1 cellular context compared by ENCODE assay signal in genomic region chr13:41056996-41057711, GRCh38.
TF ChIP-seq lines count a peak whose summit lies in the region.

No MANE protein-coding gene starts in this region.

TF ChIP-seq in HepG2, 621 proteins besides CTCF, POLR2A, EP300 and RAD21 (continued from another document and continues in another):
- no peak for TF ChIP-seq ZSCAN9 (CRISPR knock-in tag; IDR thresholded peaks at IDR 0.05; ENCODE audit: borderline replicate concordance)
- TF ChIP-seq NR2F6 (IDR thresholded peaks at IDR 0.05), result peak; percentile 29; the same call in 1 of the 2 replicates
- TF ChIP-seq NR2F6 (CRISPR knock-in tag; IDR thresholded peaks at IDR 0.05), result no peak
- TF ChIP-seq TCF7 (IDR thresholded peaks at IDR 0.05; ENCODE audit: low read depth), result peak; percentile 82
- TF ChIP-seq MIER3 (CRISPR knock-in tag; IDR thresholded peaks at IDR 0.05; ENCODE audit: borderline replicate concordance), result no peak
- no peak for TF ChIP-seq REXO4 (CRISPR knock-in tag; IDR thresholded peaks at IDR 0.05; ENCODE audit: borderline replicate concordance)
- TF ChIP-seq XRCC5 (optimal IDR thresholded peaks at IDR 0.05; ENCODE audit: low read length), result no peak
- TF ChIP-seq ZNF660 (CRISPR knock-in tag; IDR thresholded peaks at IDR 0.05; ENCODE audit: borderline replicate concordance, low read depth), result no peak
- no peak for TF ChIP-seq ZSCAN30 (CRISPR knock-in tag; IDR thresholded peaks at IDR 0.05)
- peak; percentile 68 for TF ChIP-seq RARA (CRISPR knock-in tag; IDR thresholded peaks at IDR 0.05)
- no peak for TF ChIP-seq ZFP90 (CRISPR knock-in tag; IDR thresholded peaks at IDR 0.05; ENCODE audit: borderline replicate concordance)
- TF ChIP-seq SAP130 (CRISPR knock-in tag; IDR thresholded peaks at IDR 0.05; ENCODE audit: low read depth), result peak; percentile 35; the same call in 1 of the 2 replicates
- TF ChIP-seq SNAI1 (CRISPR knock-in tag; IDR thresholded peaks at IDR 0.05; ENCODE audit: borderline replicate concordance), result no peak
- TF ChIP-seq PITX1 (CRISPR knock-in tag; IDR thresholded peaks at IDR 0.05), result no peak
- no peak for TF ChIP-seq SMARCE1 (IDR thresholded peaks at IDR 0.05; ENCODE audit: borderline replicate concordance)
- TF ChIP-seq ZNF766 (CRISPR knock-in tag; IDR thresholded peaks at IDR 0.05; ENCODE audit: borderline replicate concordance), result no peak
- TF ChIP-seq, protein P1, sequence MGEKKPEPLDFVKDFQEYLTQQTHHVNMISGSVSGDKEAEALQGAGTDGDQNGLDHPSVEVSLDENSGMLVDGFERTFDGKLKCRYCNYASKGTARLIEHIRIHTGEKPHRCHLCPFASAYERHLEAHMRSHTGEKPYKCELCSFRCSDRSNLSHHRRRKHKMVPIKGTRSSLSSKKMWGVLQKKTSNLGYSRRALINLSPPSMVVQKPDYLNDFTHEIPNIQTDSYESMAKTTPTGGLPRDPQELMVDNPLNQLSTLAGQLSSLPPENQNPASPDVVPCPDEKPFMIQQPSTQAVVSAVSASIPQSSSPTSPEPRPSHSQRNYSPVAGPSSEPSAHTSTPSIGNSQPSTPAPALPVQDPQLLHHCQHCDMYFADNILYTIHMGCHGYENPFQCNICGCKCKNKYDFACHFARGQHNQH (CRISPR knock-in tag; IDR thresholded peaks at IDR 0.05), result no peak
- TF ChIP-seq ATF4 (CRISPR knock-in tag; IDR thresholded peaks at IDR 0.05), result no peak
- no peak for TF ChIP-seq CREB1 (IDR thresholded peaks at IDR 0.05)
- TF ChIP-seq CREB1 (CRISPR knock-in tag; IDR thresholded peaks at IDR 0.05), result no peak
- TF ChIP-seq ATAD3A (CRISPR knock-in tag; IDR thresholded peaks at IDR 0.05), result no peak
- TF ChIP-seq FOSL2 (CRISPR knock-in tag; IDR thresholded peaks at IDR 0.05), result 0 out of 2 replicates have a peak, but pooled peaks have one; percentile 19
- TF ChIP-seq FOXO1 (CRISPR knock-in tag; IDR thresholded peaks at IDR 0.05), result no peak
- TF ChIP-seq MAX (IDR thresholded peaks at IDR 0.05), result peak; percentile 33; the same call in 1 of the 2 replicates
- TF ChIP-seq GZF1 (CRISPR knock-in tag; IDR thresholded peaks at IDR 0.05), result no peak
- TF ChIP-seq NFYC (CRISPR knock-in tag; IDR thresholded peaks at IDR 0.05), result no peak
- TF ChIP-seq CCAR2 (optimal IDR thresholded peaks at IDR 0.05; ENCODE audit: low read depth, low read length), result no peak
- TF ChIP-seq MTF1 (CRISPR knock-in tag; IDR thresholded peaks at IDR 0.05), result no peak
- no peak for TF ChIP-seq ZNF232 (CRISPR knock-in tag; IDR thresholded peaks at IDR 0.05; ENCODE audit: borderline replicate concordance)
- TF ChIP-seq, protein P2, sequence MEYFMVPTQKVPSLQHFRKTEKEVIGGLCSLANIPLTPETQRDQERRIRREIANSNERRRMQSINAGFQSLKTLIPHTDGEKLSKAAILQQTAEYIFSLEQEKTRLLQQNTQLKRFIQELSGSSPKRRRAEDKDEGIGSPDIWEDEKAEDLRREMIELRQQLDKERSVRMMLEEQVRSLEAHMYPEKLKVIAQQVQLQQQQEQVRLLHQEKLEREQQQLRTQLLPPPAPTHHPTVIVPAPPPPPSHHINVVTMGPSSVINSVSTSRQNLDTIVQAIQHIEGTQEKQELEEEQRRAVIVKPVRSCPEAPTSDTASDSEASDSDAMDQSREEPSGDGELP (IDR thresholded peaks at IDR 0.05; ENCODE audit: borderline replicate concordance, low read depth), result peak; percentile 26; the same call in 1 of the 2 replicates
- TF ChIP-seq CREM (IDR thresholded peaks at IDR 0.05), result peak; percentile 44; the same call in 1 of the 2 replicates
- TF ChIP-seq CREM (CRISPR knock-in tag; IDR thresholded peaks at IDR 0.05), result no peak
- TF ChIP-seq CENPT (CRISPR knock-in tag; IDR thresholded peaks at IDR 0.05; ENCODE audit: low read depth), result no peak
- no peak for TF ChIP-seq SRSF1 (optimal IDR thresholded peaks at IDR 0.05; ENCODE audit: low read depth, low read length)
- TF ChIP-seq ZNF678 (CRISPR knock-in tag; IDR thresholded peaks at IDR 0.05), result no peak
- no peak for TF ChIP-seq ZNF7 (CRISPR knock-in tag; IDR thresholded peaks at IDR 0.05)
- no peak for TF ChIP-seq ZNF589 (CRISPR knock-in tag; conservative IDR thresholded peaks at IDR 0.05)
- no peak for TF ChIP-seq MEIS1 (CRISPR knock-in tag; IDR thresholded peaks at IDR 0.05; ENCODE audit: borderline replicate concordance)
- no peak for TF ChIP-seq ZNF747 (CRISPR knock-in tag; IDR thresholded peaks at IDR 0.05; ENCODE audit: borderline replicate concordance)
- TF ChIP-seq ZNF354B (CRISPR knock-in tag; IDR thresholded peaks at IDR 0.05), result no peak
- TF ChIP-seq NR1H2 (CRISPR knock-in tag; IDR thresholded peaks at IDR 0.05; ENCODE audit: borderline replicate concordance, low read depth), result no peak
- TF ChIP-seq TOE1 (CRISPR knock-in tag; IDR thresholded peaks at IDR 0.05), result no peak
- no peak for TF ChIP-seq ZNF564 (CRISPR knock-in tag; IDR thresholded peaks at IDR 0.05)
- TF ChIP-seq POGZ (CRISPR knock-in tag; IDR thresholded peaks at IDR 0.05), result peak; percentile 22; the same call in 1 of the 2 replicates
- TF ChIP-seq PHF20 (CRISPR knock-in tag; IDR thresholded peaks at IDR 0.05), result no peak
- no peak for TF ChIP-seq SALL2 (CRISPR knock-in tag; IDR thresholded peaks at IDR 0.05)
- peak; percentile 64; the same call in 1 of the 2 replicates for TF ChIP-seq NCOA2 (CRISPR knock-in tag; IDR thresholded peaks at IDR 0.05)
- TF ChIP-seq ATF7-NPFF (CRISPR knock-in tag; IDR thresholded peaks at IDR 0.05; ENCODE audit: low read depth), result no peak
- TF ChIP-seq ZNF362 (CRISPR knock-in tag; IDR thresholded peaks at IDR 0.05; ENCODE audit: borderline replicate concordance), result peak; percentile 87
- TF ChIP-seq ZKSCAN8 (CRISPR knock-in tag; IDR thresholded peaks at IDR 0.05; ENCODE audit: borderline replicate concordance), result no peak
- no peak for TF ChIP-seq ZNF574 (CRISPR knock-in tag; IDR thresholded peaks at IDR 0.05)
- TF ChIP-seq ZSCAN25 (CRISPR knock-in tag; IDR thresholded peaks at IDR 0.05), result no peak
- no peak for TF ChIP-seq GTF3A (CRISPR knock-in tag; conservative IDR thresholded peaks at IDR 0.05)
- TF ChIP-seq REL (CRISPR knock-in tag; conservative IDR thresholded peaks at IDR 0.05), result no peak
- TF ChIP-seq, protein P3, sequence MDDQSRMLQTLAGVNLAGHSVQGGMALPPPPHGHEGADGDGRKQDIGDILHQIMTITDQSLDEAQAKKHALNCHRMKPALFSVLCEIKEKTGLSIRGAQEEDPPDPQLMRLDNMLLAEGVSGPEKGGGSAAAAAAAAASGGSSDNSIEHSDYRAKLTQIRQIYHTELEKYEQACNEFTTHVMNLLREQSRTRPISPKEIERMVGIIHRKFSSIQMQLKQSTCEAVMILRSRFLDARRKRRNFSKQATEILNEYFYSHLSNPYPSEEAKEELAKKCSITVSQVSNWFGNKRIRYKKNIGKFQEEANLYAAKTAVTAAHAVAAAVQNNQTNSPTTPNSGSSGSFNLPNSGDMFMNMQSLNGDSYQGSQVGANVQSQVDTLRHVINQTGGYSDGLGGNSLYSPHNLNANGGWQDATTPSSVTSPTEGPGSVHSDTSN (CRISPR knock-in tag; IDR thresholded peaks at IDR 0.05; ENCODE audit: borderline replicate concordance), result no peak
- TF ChIP-seq AHDC1 (CRISPR knock-in tag; IDR thresholded peaks at IDR 0.05; ENCODE audit: borderline replicate concordance), result no peak
- TF ChIP-seq ZNF275 (CRISPR knock-in tag; IDR thresholded peaks at IDR 0.05; ENCODE audit: borderline replicate concordance), result no peak
- TF ChIP-seq ZNF496 (CRISPR knock-in tag; IDR thresholded peaks at IDR 0.05; ENCODE audit: insufficient replicate concordance), result no peak
- TF ChIP-seq, protein P4, sequence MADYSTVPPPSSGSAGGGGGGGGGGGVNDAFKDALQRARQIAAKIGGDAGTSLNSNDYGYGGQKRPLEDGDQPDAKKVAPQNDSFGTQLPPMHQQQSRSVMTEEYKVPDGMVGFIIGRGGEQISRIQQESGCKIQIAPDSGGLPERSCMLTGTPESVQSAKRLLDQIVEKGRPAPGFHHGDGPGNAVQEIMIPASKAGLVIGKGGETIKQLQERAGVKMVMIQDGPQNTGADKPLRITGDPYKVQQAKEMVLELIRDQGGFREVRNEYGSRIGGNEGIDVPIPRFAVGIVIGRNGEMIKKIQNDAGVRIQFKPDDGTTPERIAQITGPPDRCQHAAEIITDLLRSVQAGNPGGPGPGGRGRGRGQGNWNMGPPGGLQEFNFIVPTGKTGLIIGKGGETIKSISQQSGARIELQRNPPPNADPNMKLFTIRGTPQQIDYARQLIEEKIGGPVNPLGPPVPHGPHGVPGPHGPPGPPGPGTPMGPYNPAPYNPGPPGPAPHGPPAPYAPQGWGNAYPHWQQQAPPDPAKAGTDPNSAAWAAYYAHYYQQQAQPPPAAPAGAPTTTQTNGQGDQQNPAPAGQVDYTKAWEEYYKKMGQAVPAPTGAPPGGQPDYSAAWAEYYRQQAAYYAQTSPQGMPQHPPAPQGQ (CRISPR knock-in tag; IDR thresholded peaks at IDR 0.05; ENCODE audit: borderline replicate concordance), result no peak
